17 cellular contexts compared by ENCODE assay signal in the genomic region with DNA sequence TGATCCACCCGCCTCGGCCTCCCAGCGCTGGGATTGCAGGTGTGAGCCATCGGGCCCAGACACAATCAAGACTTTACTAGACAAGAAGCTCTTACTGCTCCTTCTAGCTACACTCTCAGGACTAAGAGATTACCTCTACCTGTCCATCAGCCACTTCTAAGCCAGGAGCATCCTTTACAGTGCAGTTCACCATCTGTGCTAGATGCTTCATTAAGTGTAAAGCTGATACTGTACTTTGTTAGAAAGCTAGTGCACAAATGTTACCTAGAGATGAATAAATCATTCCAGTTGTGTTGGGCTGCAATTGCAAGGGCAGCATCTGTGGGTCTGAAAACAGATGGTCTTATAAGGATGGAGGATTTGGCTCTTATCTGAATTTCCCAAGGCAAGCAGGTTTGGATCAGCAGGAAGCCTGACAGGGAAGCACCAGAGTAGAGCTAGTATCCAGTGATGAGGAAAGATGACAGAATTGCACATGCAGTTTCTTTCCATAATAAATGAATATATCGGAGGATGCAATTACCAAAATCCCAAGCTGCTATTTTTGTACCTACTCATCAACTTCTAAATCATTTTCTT.
"Had no signal": no experiment of that assay in that cellular context is flagged by ENCODE, and none has a peak within 500 bp of the region (broad histone marks: within the 10 kb centered on the region; RNA-seq: fewer than 3 reads in every experiment).

No MANE protein-coding gene starts in this region.

- H3K9me3 ChIP-seq: ascending aorta, esophagus squamous epithelium, heart left ventricle, left ventricle myocardium inferior, testis, upper lobe of right lung had no signal

- H3K36me3 Mint-ChIP-seq: natural killer cell treated with Interleukin-12 subunit alpha and Interleukin-12 subunit beta and Interleukin-15 and Interleukin-18, amount 100 ng/mL, for 72 hours had no signal

- ATAC-seq: activated naive CD8-positive, alpha-beta T cell treated with anti-CD3 and anti-CD28 coated beads, Interleukin-2, amount 50 U/mL, for 24 hours; heart left ventricle; natural killer cell treated with Interleukin-12 subunit alpha and Interleukin-12 subunit beta and Interleukin-15 and Interleukin-18, amount 100 ng/mL, for 72 hours; upper lobe of right lung had no signal

- H3K4me3 Mint-ChIP-seq: activated CD4-positive, alpha-beta T cell treated with anti-CD3 and anti-CD28 coated beads for 36 hours; activated CD8-positive, alpha-beta T cell treated with anti-CD3 and anti-CD28 coated beads for 36 hours; activated naive CD8-positive, alpha-beta T cell treated with anti-CD3 and anti-CD28 coated beads, Interleukin-2, amount 50 U/mL, for 24 hours; memory B cell; stimulated activated naive CD8-positive, alpha-beta T cell treated with anti-CD3 and anti-CD28 coated beads, Interleukin-15, Interleukin-2, amounts not matched to agents 100 ng/mL and 50 ng/mL, for 24 hours had no signal

- H3K27ac ChIP-seq: ascending aorta, esophagus squamous epithelium, left ventricle myocardium inferior, testis, upper lobe of right lung had no signal

- H3K4me3 ChIP-seq: ascending aorta, esophagus squamous epithelium, heart left ventricle, left ventricle myocardium inferior, testis, upper lobe of right lung had no signal

- H3K9me3 Mint-ChIP-seq: activated CD8-positive, alpha-beta T cell treated with anti-CD3 and anti-CD28 coated beads for 36 hours; activated naive CD8-positive, alpha-beta T cell treated with anti-CD3 and anti-CD28 coated beads, Interleukin-2, amount 50 U/mL, for 24 hours; memory B cell; natural killer cell treated with Interleukin-12 subunit alpha and Interleukin-12 subunit beta and Interleukin-15 and Interleukin-18, amount 100 ng/mL, for 72 hours; stimulated activated naive CD8-positive, alpha-beta T cell treated with anti-CD3 and anti-CD28 coated beads, Interleukin-15, Interleukin-2, amounts not matched to agents 100 ng/mL and 50 ng/mL, for 24 hours; T-helper 2 cell treated with Interferon-gamma antibody and Interleukin-4, amounts not matched to agents 5 μg/mL and 100 μg/mL, for 36 hours had no signal

- H3K36me3 ChIP-seq: ascending aorta, esophagus squamous epithelium, heart left ventricle, left ventricle myocardium inferior, upper lobe of right lung had no signal

- H3K27ac Mint-ChIP-seq: activated CD4-positive, alpha-beta T cell treated with anti-CD3 and anti-CD28 coated beads for 36 hours; activated naive CD8-positive, alpha-beta T cell treated with anti-CD3 and anti-CD28 coated beads, Interleukin-2, amount 50 U/mL, for 24 hours; memory B cell had no signal

- DNase-seq: activated CD4-positive, alpha-beta T cell treated with anti-CD3 and anti-CD28 coated beads for 36 hours; activated CD8-positive, alpha-beta memory T cell treated with anti-CD3 and anti-CD28 coated beads, Interleukin-2, amount 50 U/mL, for 4 hours; activated CD8-positive, alpha-beta T cell treated with anti-CD3 and anti-CD28 coated beads for 36 hours; activated naive CD8-positive, alpha-beta T cell treated with anti-CD3 and anti-CD28 coated beads, Interleukin-2, amount 50 U/mL, for 24 hours; esophagus squamous epithelium; foreskin fibroblast; heart left ventricle; left ventricle myocardium inferior; stimulated activated CD4-positive, alpha-beta T cell treated with anti-CD3 and anti-CD28 coated beads, Interleukin-12 subunit alpha, Interleukin-12 subunit beta, amount 100 ng/mL, for 4 hours; stimulated activated CD4-positive, alpha-beta T cell treated with anti-CD3 and anti-CD28 coated beads, Interleukin-2, amount 100 ng/mL, for 48 hours; testis; upper lobe of right lung had no signal

- H3K27me3 ChIP-seq: ascending aorta, esophagus squamous epithelium, heart left ventricle, testis, upper lobe of right lung had no signal

- H3K4me1 ChIP-seq: ascending aorta, testis had no signal

- H3K27me3 Mint-ChIP-seq: activated CD4-positive, alpha-beta T cell treated with anti-CD3 and anti-CD28 coated beads for 36 hours; activated CD8-positive, alpha-beta T cell treated with anti-CD3 and anti-CD28 coated beads for 36 hours; activated naive CD8-positive, alpha-beta T cell treated with anti-CD3 and anti-CD28 coated beads, Interleukin-2, amount 50 U/mL, for 24 hours; memory B cell; natural killer cell treated with Interleukin-12 subunit alpha and Interleukin-12 subunit beta and Interleukin-15 and Interleukin-18, amount 100 ng/mL, for 72 hours; stimulated activated naive CD8-positive, alpha-beta T cell treated with anti-CD3 and anti-CD28 coated beads, Interleukin-15, Interleukin-2, amounts not matched to agents 100 ng/mL and 50 ng/mL, for 24 hours had no signal
